18 cellular contexts compared by ENCODE assay signal in genomic region chr3:17194116-17194515, GRCh38.
DNase-seq lines count a peak whose midpoint lies in the region; ATAC-seq and TF ChIP-seq lines count a peak whose summit lies in the region.
"Had no signal": no experiment of that assay in that cellular context is flagged by ENCODE, and none has a peak within 500 bp of the region (broad histone marks: within the 10 kb centered on the region; RNA-seq: fewer than 3 reads in every experiment).

No MANE protein-coding gene starts in this region.

- no peaks in the 10 kb centered on the region for H3K9me3 Mint-ChIP-seq in activated naive CD4-positive, alpha-beta T cell treated with anti-CD3 and anti-CD28 coated beads, Interleukin-2, amount 10 ng/mL, durations not matched to agents 7 days and 5 days
- H3K9me3 Mint-ChIP-seq: CD4-positive, alpha-beta T cell; IgD-negative memory B cell had no signal

- no peak overlapping the region for H3K4me3 Mint-ChIP-seq in activated naive CD4-positive, alpha-beta T cell treated with anti-CD3 and anti-CD28 coated beads, Interleukin-2, amount 10 ng/mL, durations not matched to agents 7 days and 5 days
- H3K4me3 Mint-ChIP-seq: CD4-positive, alpha-beta T cell had no signal

- peaks cover 19% of the 10 kb centered on the region for H3K4me1 Mint-ChIP-seq in activated naive CD4-positive, alpha-beta T cell treated with anti-CD3 and anti-CD28 coated beads, Interleukin-2, amount 10 ng/mL, durations not matched to agents 7 days and 5 days

- peaks cover 46% of the 10 kb centered on the region for H3K4me1 ChIP-seq in psoas muscle
- peaks cover 0 to 19% (median 5%) of the 10 kb centered on the region in 4 donors for H3K4me1 ChIP-seq in tibial nerve

- no peaks in the 10 kb centered on the region for H3K27me3 Mint-ChIP-seq in activated naive CD4-positive, alpha-beta T cell treated with anti-CD3 and anti-CD28 coated beads, Interleukin-2, amount 10 ng/mL, durations not matched to agents 7 days and 5 days
- H3K27me3 Mint-ChIP-seq: CD4-positive, alpha-beta T cell; IgD-negative memory B cell had no signal

- DNase-seq in DMS 273 (lab: John Stamatoyannopoulos, UW; ENCODE audit: unreplicated experiment) = peak; percentile 43
- DNase-seq in NCI-H82 (lab: John Stamatoyannopoulos, UW) = peak; percentile 27
- DNase-seq in psoas muscle = no peak
- DNase-seq in tibial nerve (ENCODE audit: low spot score in 2 of 2) = no peak
- no peak for DNase-seq in NCI-H146 (lab: John Stamatoyannopoulos, UW)
- no peak for DNase-seq in activated naive CD4-positive, alpha-beta T cell treated with anti-CD3 and anti-CD28 coated beads, Interleukin-2, amount 10 ng/mL, durations not matched to agents 7 days and 5 days
- DNase-seq: AML-193; Calu3; CD4-positive, alpha-beta T cell; DND-41; GF-D8; NCI-H1048; NCI-H510A; SK-N-SH had no signal

- H3K4me3 ChIP-seq in psoas muscle = no peak overlapping the region
- H3K4me3 ChIP-seq in tibial nerve = no peak overlapping the region

- no peak for TF ChIP-seq POLR2A in tibial nerve (IDR thresholded peaks at IDR 0.05)

- H3K9me3 ChIP-seq in psoas muscle (no peaks in the 10 kb centered on the region), tibial nerve (no peaks in the 10 kb centered on the region)
- H3K9me3 ChIP-seq: SK-N-SH had no signal

- no peak overlapping the region for H3K27ac Mint-ChIP-seq in activated naive CD4-positive, alpha-beta T cell treated with anti-CD3 and anti-CD28 coated beads, Interleukin-2, amount 10 ng/mL, durations not matched to agents 7 days and 5 days
- H3K27ac Mint-ChIP-seq: CD4-positive, alpha-beta T cell had no signal

- H3K36me3 Mint-ChIP-seq in activated naive CD4-positive, alpha-beta T cell treated with anti-CD3 and anti-CD28 coated beads, Interleukin-2, amount 10 ng/mL, durations not matched to agents 7 days and 5 days = peaks cover 10% of the 10 kb centered on the region

- H3K27me3 ChIP-seq in psoas muscle (ENCODE audit: insufficient read depth in 3 of 3, low read length in 2 of 3) (no peaks in the 10 kb centered on the region), tibial nerve (no peaks in the 10 kb centered on the region)

- ATAC-seq in psoas muscle (no peak), GM18519 (IDR thresholded peaks at IDR 0.05; ENCODE audit: low FRiP score, unreplicated experiment) (no peak)
- ATAC-seq: Right ventricle myocardium inferior had no signal

- TF ChIP-seq CTCF in psoas muscle (IDR thresholded peaks at IDR 0.05) (no peak), tibial nerve (IDR thresholded peaks at IDR 0.05) (no peak)

- WGBS in psoas muscle, 3 donors = 64 to 88% (median 73%) methylated on average over 5 of the region's 5 CpGs
- 96 to 97% methylated on average over 5 of the region's 5 CpGs for WGBS in tibial nerve, 2 donors

- intact Hi-C loops in psoas muscle (cut with DNase I) = loop anchor here in 1 of 2 donors (5.0 kb wide), 1 partner anchor 52 kb away; no protein-coding TSS in a partner anchor

- H3K36me3 ChIP-seq in psoas muscle (ENCODE audit: insufficient read depth in 1 of 2, low read depth in 1 of 2) (no peaks in the 10 kb centered on the region), tibial nerve (peaks cover 0 to 10% (median 0%) of the 10 kb centered on the region in 3 donors)

- CTCF ChIA-PET in activated naive CD4-positive, alpha-beta T cell treated with anti-CD3 and anti-CD28 coated beads, Interleukin-2, amount 10 ng/mL, durations not matched to agents 7 days and 5 days (lab: Charles Lee) = no interaction called here

- H3K27ac ChIP-seq in cingulate gyrus (ENCODE audit: low read depth, low read length) (peak overlapping the region; percentile 44), psoas muscle (peak overlapping the region; percentile 20), tibial nerve (no peak overlapping the region)

- TF ChIP-seq EP300 in tibial nerve (IDR thresholded peaks at IDR 0.05) = no peak

Comparison
In these comparisons a context has a peak if more than half of its experiments do, and no peak if none do; other contexts are left out.
1. DNase-seq: peak in DMS 273 (single experiment) and NCI-H82 (single experiment); none in psoas muscle (0 of 2), tibial nerve (0 of 2), NCI-H146 (single experiment) and activated naive CD4-positive, alpha-beta T cell treated with anti-CD3 and anti-CD28 coated beads, Interleukin-2, amount 10 ng/mL, durations not matched to agents 7 days and 5 days (single experiment).
2. H3K27ac ChIP-seq: peak in cingulate gyrus (single experiment) and psoas muscle (single experiment); none in tibial nerve (0 of 4).